Comparison of ENCODE assay signal across 14 cellular contexts in the genomic region with DNA sequence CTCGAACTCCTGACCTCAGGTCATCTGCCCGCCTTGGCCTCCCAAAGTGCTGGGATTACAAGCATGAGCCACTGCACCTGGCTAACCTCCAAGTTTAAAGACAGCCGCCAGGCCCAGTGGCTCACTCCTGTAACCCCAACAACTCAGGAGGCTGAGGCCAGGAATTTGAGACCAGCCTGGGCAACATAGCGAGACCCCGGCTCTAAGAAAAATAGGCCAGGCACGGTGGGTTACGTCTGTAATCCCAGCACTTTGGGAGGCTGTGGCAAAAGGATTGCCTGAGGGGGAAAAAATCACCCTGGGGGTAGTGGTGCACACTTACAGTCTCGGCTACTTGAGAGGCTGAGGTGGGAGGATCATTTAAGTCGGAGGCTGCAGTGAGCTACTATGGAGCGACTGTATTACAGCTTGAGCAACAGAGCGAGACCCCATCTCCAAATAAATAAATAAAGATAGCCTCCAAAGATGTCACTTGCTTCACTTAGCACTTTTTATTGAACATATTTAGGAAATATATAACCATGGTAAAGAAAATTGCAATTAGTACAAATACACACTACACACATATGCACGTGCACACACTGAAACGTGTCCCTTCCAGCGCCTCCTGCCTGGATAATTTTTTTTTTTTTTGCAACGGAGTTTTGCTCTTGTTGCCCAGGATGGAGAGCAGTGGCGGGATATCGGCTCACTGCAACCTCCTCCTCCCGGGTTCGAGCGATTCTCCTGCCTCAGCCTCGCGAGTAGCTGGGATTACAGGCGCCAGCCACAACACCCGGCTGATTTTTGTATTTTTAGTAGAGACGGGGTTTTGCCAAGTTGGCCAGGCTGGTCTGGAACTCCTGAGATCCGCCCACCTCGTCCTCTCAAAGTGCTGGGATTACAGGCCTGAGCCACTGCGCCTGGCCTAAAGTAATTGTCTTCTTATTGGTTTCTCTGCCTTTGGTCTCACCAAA. TPM values are rescaled to one million over a fixed set of nuclear protein-coding genes. Genes with fewer than 3 reads are reported as not detected.
DNase-seq lines count a peak whose midpoint lies in the region; ATAC-seq and TF ChIP-seq lines count a peak whose summit lies in the region.
"Had no signal": no experiment of that assay in that cellular context is flagged by ENCODE, and none has a peak within 500 bp of the region (broad histone marks: within the 10 kb centered on the region; RNA-seq: fewer than 3 reads in every experiment).

No MANE protein-coding gene starts in this region.

- no peaks in the 10 kb centered on the region for H3K9me3 Mint-ChIP-seq in activated T-cell treated with anti-CD3 and anti-CD28 coated beads, Interleukin-2, amount 50 U/mL, for 72 hours
- peaks cover 17% of the 10 kb centered on the region for H3K9me3 Mint-ChIP-seq in glutamatergic neuron (ENCODE audit: unreplicated experiment)
- H3K9me3 Mint-ChIP-seq in stimulated activated effector memory CD8-positive, alpha-beta T cell treated with anti-CD3 and anti-CD28 coated beads, Interleukin-12 subunit alpha, Interleukin-12 subunit beta, amount 100 ng/mL, for 72 hours, result no peaks in the 10 kb centered on the region

- TF ChIP-seq EP300 in esophagus muscularis mucosa (IDR thresholded peaks at IDR 0.05), result no peak

- no peak for TF ChIP-seq POLR2A in esophagus muscularis mucosa (IDR thresholded peaks at IDR 0.05; ENCODE audit: low read depth)

- DNase-seq in activated T-cell treated with anti-CD3 and anti-CD28 coated beads, Interleukin-2, amount 50 U/mL, for 72 hours, result no peak
- no peak for DNase-seq in activated T-cell treated with anti-CD3 and anti-CD28 coated beads, Interleukin-2, amount 50 U/mL, for 48 hours
- no peak for DNase-seq in glutamatergic neuron
- DNase-seq in stimulated activated effector memory CD8-positive, alpha-beta T cell treated with anti-CD3 and anti-CD28 coated beads, Interleukin-12 subunit alpha, Interleukin-12 subunit beta, amount 100 ng/mL, for 72 hours (ENCODE audit: low spot score in 2 of 2), result no peak
- no peak for DNase-seq in esophagus muscularis mucosa (ENCODE audit: extremely low spot score)
- DNase-seq in sciatic nerve (ENCODE audit: low spot score), result no peak
- DNase-seq: colonic mucosa, mesendoderm, NCI-H1694 treated with DMSO at 0.1 percent for 48 hours, NCI-H510A had no signal

- no peaks in the 10 kb centered on the region for H3K36me3 ChIP-seq in SU-DHL-6 (ENCODE audit: low read length)
- H3K36me3 ChIP-seq in esophagus muscularis mucosa, result peaks cover 20 to 28% (median 27%) of the 10 kb centered on the region in 4 donors
- H3K36me3 ChIP-seq: colonic mucosa had no signal

- ATAC-seq in activated T-cell treated with anti-CD3 and anti-CD28 coated beads, Interleukin-2, amount 50 U/mL, for 72 hours (replicated peaks in 1 of 2), result no peak
- no peak for ATAC-seq in stimulated activated effector memory CD8-positive, alpha-beta T cell treated with anti-CD3 and anti-CD28 coated beads, Interleukin-12 subunit alpha, Interleukin-12 subunit beta, amount 100 ng/mL, for 72 hours
- no peak for ATAC-seq in sciatic nerve
- no peak for ATAC-seq in GM18907 (IDR thresholded peaks at IDR 0.05; ENCODE audit: unreplicated experiment)

- 0 out of 2 replicates have a peak, but pooled peaks cover 7% of the 10 kb centered on the region for H3K79me2 ChIP-seq in SU-DHL-6 (ENCODE audit: insufficient read depth, low read length)

- H3K9me2 ChIP-seq in SU-DHL-6 (replicated peaks; ENCODE audit: insufficient read depth, low read length), result no peaks in the 10 kb centered on the region

- H2AFZ ChIP-seq in SU-DHL-6 (ENCODE audit: low read depth, low read length, severe bottlenecking), result no peak overlapping the region

- TF ChIP-seq CTCF in SU-DHL-6 (IDR thresholded peaks at IDR 0.05; ENCODE audit: insufficient read depth, low read length, poor library complexity, severe bottlenecking), result no peak
- no peak for TF ChIP-seq CTCF in glutamatergic neuron (IDR thresholded peaks at IDR 0.05; ENCODE audit: partially characterized antibody, unreplicated experiment)
- TF ChIP-seq CTCF in esophagus muscularis mucosa (IDR thresholded peaks at IDR 0.05), result no peak

- H3K4me1 Mint-ChIP-seq in activated T-cell treated with anti-CD3 and anti-CD28 coated beads, Interleukin-2, amount 50 U/mL, for 72 hours (ENCODE audit: low read depth), result peaks cover 27% of the 10 kb centered on the region
- peaks cover 11% of the 10 kb centered on the region for H3K4me1 Mint-ChIP-seq in glutamatergic neuron (ENCODE audit: low read depth, unreplicated experiment)
- H3K4me1 Mint-ChIP-seq in stimulated activated effector memory CD8-positive, alpha-beta T cell treated with anti-CD3 and anti-CD28 coated beads, Interleukin-12 subunit alpha, Interleukin-12 subunit beta, amount 100 ng/mL, for 72 hours, result peaks cover 32% of the 10 kb centered on the region

- 0 out of 2 replicates have a peak overlapping the region, but pooled peaks have one; percentile 86 for H3K9ac ChIP-seq in SU-DHL-6 (ENCODE audit: low read length)

- H3K9me3 ChIP-seq in SU-DHL-6 (ENCODE audit: insufficient read depth, low read length), result no peaks in the 10 kb centered on the region
- H3K9me3 ChIP-seq in esophagus muscularis mucosa, result no peaks in the 10 kb centered on the region
- H3K9me3 ChIP-seq: colonic mucosa had no signal

- intact Hi-C loops in esophagus muscularis mucosa (cut with DNase I), result loop anchor here (5.0 kb wide), 1 partner anchor 36 kb away; no protein-coding TSS in a partner anchor
- intact Hi-C loops in sciatic nerve (cut with DNase I), result no loop called here

- H3K4me3 Mint-ChIP-seq in activated T-cell treated with anti-CD3 and anti-CD28 coated beads, Interleukin-2, amount 50 U/mL, for 72 hours, result peak overlapping the region; percentile 94 to 98
- H3K4me3 Mint-ChIP-seq in glutamatergic neuron (ENCODE audit: unreplicated experiment), result peak overlapping the region; percentile 89
- peak overlapping the region; percentile 90 for H3K4me3 Mint-ChIP-seq in stimulated activated effector memory CD8-positive, alpha-beta T cell treated with anti-CD3 and anti-CD28 coated beads, Interleukin-12 subunit alpha, Interleukin-12 subunit beta, amount 100 ng/mL, for 72 hours

- no peak overlapping the region for H3K4me3 ChIP-seq in SU-DHL-6 (ENCODE audit: insufficient read depth, low read length, poor library complexity, severe bottlenecking)
- no peak overlapping the region for H3K4me3 ChIP-seq in esophagus muscularis mucosa

- H3K4me1 ChIP-seq in esophagus muscularis mucosa, result peaks cover 24 to 33% (median 29%) of the 10 kb centered on the region in 4 donors

- H3F3A ChIP-seq in SU-DHL-6 (ENCODE audit: insufficient read depth), result 0 out of 2 replicates have a peak, but pooled peaks cover 11% of the 10 kb centered on the region

- no peak overlapping the region for H3K27ac Mint-ChIP-seq in activated T-cell treated with anti-CD3 and anti-CD28 coated beads, Interleukin-2, amount 50 U/mL, for 72 hours
- H3K27ac Mint-ChIP-seq in glutamatergic neuron (ENCODE audit: unreplicated experiment), result peak overlapping the region; percentile 99
- peak overlapping the region; percentile 96 for H3K27ac Mint-ChIP-seq in stimulated activated effector memory CD8-positive, alpha-beta T cell treated with anti-CD3 and anti-CD28 coated beads, Interleukin-12 subunit alpha, Interleukin-12 subunit beta, amount 100 ng/mL, for 72 hours

- no peaks in the 10 kb centered on the region for H3K27me3 Mint-ChIP-seq in activated T-cell treated with anti-CD3 and anti-CD28 coated beads, Interleukin-2, amount 50 U/mL, for 72 hours (ENCODE audit: low read depth)
- H3K27me3 Mint-ChIP-seq in glutamatergic neuron (ENCODE audit: unreplicated experiment), result peaks cover 8% of the 10 kb centered on the region

- H4K20me1 ChIP-seq in SU-DHL-6 (ENCODE audit: low read depth, low read length), result no peaks in the 10 kb centered on the region

- 0 out of 2 replicates have a peak overlapping the region, but pooled peaks have one; percentile 28 for H3K27ac ChIP-seq in SU-DHL-6 (ENCODE audit: low read depth, low read length)
- peak overlapping the region in 2 of 4 donors; percentile 46 to 76 for H3K27ac ChIP-seq in esophagus muscularis mucosa (replicated peaks in 1 of 4)

- peak overlapping the region; percentile 98 for H3K4me2 ChIP-seq in SU-DHL-6 (ENCODE audit: low read depth, low read length, poor library complexity, severe bottlenecking)

- WGBS in esophagus muscularis mucosa, result 93% methylated on average over 26 of the region's 28 CpGs

- H3K27me3 ChIP-seq in SU-DHL-6 (ENCODE audit: low read length), result no peaks in the 10 kb centered on the region
- no peaks in the 10 kb centered on the region for H3K27me3 ChIP-seq in esophagus muscularis mucosa
- H3K27me3 ChIP-seq: colonic mucosa had no signal

- H3K36me3 Mint-ChIP-seq in activated T-cell treated with anti-CD3 and anti-CD28 coated beads, Interleukin-2, amount 50 U/mL, for 72 hours (ENCODE audit: insufficient read depth in 2 of 2), result no peaks in the 10 kb centered on the region
- no peaks in the 10 kb centered on the region for H3K36me3 Mint-ChIP-seq in glutamatergic neuron (ENCODE audit: unreplicated experiment)
- peaks cover 35% of the 10 kb centered on the region for H3K36me3 Mint-ChIP-seq in stimulated activated effector memory CD8-positive, alpha-beta T cell treated with anti-CD3 and anti-CD28 coated beads, Interleukin-12 subunit alpha, Interleukin-12 subunit beta, amount 100 ng/mL, for 72 hours

RNA-seq across cellular contexts. Expression of a gene that starts 1.4 kb away (rescaled TPM):
- total RNA-seq in activated T-cell treated with anti-CD3 and anti-CD28 coated beads, Interleukin-2, amount 50 U/mL, for 72 hours, result 10 to 100 TPM; 21.6 to 24.5 TPM
- total RNA-seq in glutamatergic neuron (ENCODE audit: unreplicated experiment) (62.4 TPM), esophagus muscularis mucosa (10 to 100 TPM; 34.1 to 73.7 (median 51.4) TPM), sciatic nerve (35.0 TPM)

RNA-seq across cellular contexts. Expression of a gene that starts 10.7 kb away (rescaled TPM):
- 10 to 100 TPM; 50.8 to 55.5 TPM for total RNA-seq in activated T-cell treated with anti-CD3 and anti-CD28 coated beads, Interleukin-2, amount 50 U/mL, for 72 hours
- total RNA-seq in glutamatergic neuron (ENCODE audit: unreplicated experiment) (61.2 TPM), esophagus muscularis mucosa (10 to 100 TPM; 61.0 to 83.4 (median 72.6) TPM), sciatic nerve (67.3 TPM)

RNA-seq across cellular contexts. Expression of a gene that starts 12.2 kb away (rescaled TPM):
- 10 to 100 TPM; 52.2 to 55.6 TPM for total RNA-seq in activated T-cell treated with anti-CD3 and anti-CD28 coated beads, Interleukin-2, amount 50 U/mL, for 72 hours
- 152 TPM for total RNA-seq in glutamatergic neuron (ENCODE audit: unreplicated experiment)
- total RNA-seq in esophagus muscularis mucosa, result 100 to 1,000 TPM in 2 of 4 donors, 10 to 100 TPM in 2; 81.4 to 122 (median 108) TPM
- 65.0 TPM for total RNA-seq in sciatic nerve

RNA-seq across cellular contexts. Expression of a gene that starts 18.0 kb away (rescaled TPM):
- total RNA-seq in activated T-cell treated with anti-CD3 and anti-CD28 coated beads, Interleukin-2, amount 50 U/mL, for 72 hours, result 1 to 10 TPM; 6.2 to 7.7 TPM
- total RNA-seq in glutamatergic neuron (ENCODE audit: unreplicated experiment) (20.4 TPM), esophagus muscularis mucosa (1 to 10 TPM in 3 of 4 donors, under 1 TPM in 1; 0.83 to 2.3 (median 1.2) TPM), sciatic nerve (3.1 TPM)

RNA-seq across cellular contexts. Expression of a gene that starts 28.7 kb away (rescaled TPM):
- total RNA-seq in activated T-cell treated with anti-CD3 and anti-CD28 coated beads, Interleukin-2, amount 50 U/mL, for 72 hours, result not detected
- total RNA-seq in glutamatergic neuron (ENCODE audit: unreplicated experiment) (not detected), esophagus muscularis mucosa (under 1 TPM in 1 of 4 donors, not detected in 3; 0.34 TPM), sciatic nerve (not detected)
- total RNA-seq: Daoy; T-helper 1 cell treated with Interleukin-12 subunit alpha and Interleukin-12 subunit beta and Interleukin-4 antibody, amounts not matched to agents 30 ng/mL and 1 ng/mL, for 36 hours had no signal
